8 cellular contexts compared by ENCODE assay signal in the genomic region with DNA sequence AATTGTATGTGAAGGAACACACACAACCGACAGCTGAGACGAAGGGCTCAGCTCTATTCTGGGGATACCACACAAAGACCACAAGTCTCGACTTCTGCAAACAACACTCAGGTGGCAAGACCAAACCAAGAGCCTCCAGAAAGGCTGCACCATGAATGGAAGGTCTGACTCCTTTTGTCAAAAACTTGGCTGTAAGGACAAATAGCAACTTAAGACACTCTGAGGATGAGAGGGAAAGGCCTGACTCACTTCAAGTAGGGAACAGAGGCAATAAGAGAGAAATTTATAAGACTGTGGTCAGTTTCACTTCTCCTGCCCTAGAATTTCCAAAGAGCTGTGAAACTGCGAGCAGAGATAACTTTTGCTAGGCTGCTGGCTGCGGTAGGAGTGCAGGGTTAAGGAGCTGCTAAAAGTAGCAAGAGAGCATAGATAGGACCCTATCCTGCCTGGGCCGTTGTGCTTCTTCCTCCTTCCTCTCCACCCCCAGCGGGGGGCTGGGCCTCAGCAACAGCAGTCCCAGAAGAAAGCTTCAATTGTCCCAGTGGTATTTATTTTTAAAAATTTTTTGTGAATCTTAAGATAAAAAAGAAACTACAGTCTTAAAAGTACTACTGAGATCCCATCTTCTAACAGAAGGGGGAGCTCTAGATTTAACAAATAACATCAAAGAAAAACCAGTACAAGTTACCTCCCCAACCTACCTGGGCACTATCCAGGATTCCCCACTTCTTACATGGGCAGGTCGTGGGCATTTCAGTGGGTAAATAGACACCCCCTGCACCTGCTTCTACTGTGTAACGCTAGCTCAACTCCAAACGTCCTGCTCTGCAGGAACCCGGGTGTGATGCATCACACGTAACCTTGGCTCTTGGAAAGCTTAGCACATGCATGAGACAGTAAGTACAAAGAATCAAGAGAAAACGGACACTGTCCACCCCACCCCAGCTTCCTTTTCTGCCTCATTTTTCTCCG.
A peak's percentile ranks its signal among the peaks of the same experiment; 100 is the strongest.
DNase-seq lines count a peak whose midpoint lies in the region; ATAC-seq and TF ChIP-seq lines count a peak whose summit lies in the region.

No MANE protein-coding gene starts in this region.

- 41% methylated on average over 14 of the region's 14 CpGs for WGBS in liver
- 28 to 30% methylated on average over 14 of the region's 14 CpGs for WGBS in testis, 2 donors

- no peak for TF ChIP-seq POLR2A in testis (IDR thresholded peaks at IDR 0.05)

- no peaks in the 10 kb centered on the region for H3K9me3 Mint-ChIP-seq in chondrocyte (ENCODE audit: low read depth)

- TF ChIP-seq CTCF in KMS-11 (conservative IDR thresholded peaks at IDR 0.05; ENCODE audit: low read depth, low read length) (peak; percentile 88), chondrocyte (IDR thresholded peaks at IDR 0.05) (peak; percentile 99), liver (IDR thresholded peaks at IDR 0.05; ENCODE audit: low read depth, low read length, missing input control) (peak; percentile 45), testis (IDR thresholded peaks at IDR 0.05) (peak; percentile 55 to 73 (median 70))

- peak; percentile 75 to 76 for TF ChIP-seq RAD21 in liver (IDR thresholded peaks at IDR 0.05)

- no peaks in the 10 kb centered on the region for H3K79me2 ChIP-seq in KMS-11 (ENCODE audit: insufficient read depth, low read depth)

- H3K4me1 Mint-ChIP-seq in chondrocyte (ENCODE audit: low read depth): peaks cover 48% of the 10 kb centered on the region

- H3K27me3 Mint-ChIP-seq in chondrocyte (ENCODE audit: low read depth): no peaks in the 10 kb centered on the region

- H3K9me3 ChIP-seq in liver (ENCODE audit: control insufficient read depth in 4 of 4, low read length in 3 of 4): no peaks in the 10 kb centered on the region
- no peaks in the 10 kb centered on the region for H3K9me3 ChIP-seq in testis

- no peak overlapping the region for H3K4me3 ChIP-seq in KMS-11 (IDR thresholded peaks at IDR 0.05; ENCODE audit: insufficient read depth, low read depth, low read length)
- H3K4me3 ChIP-seq in liver (ENCODE audit: low read depth in 1 of 3, low read length in 3 of 3): no peak overlapping the region
- no peak overlapping the region for H3K4me3 ChIP-seq in testis

- ATAC-seq in GM21576 (IDR thresholded peaks at IDR 0.05; ENCODE audit: unreplicated experiment): peak; percentile 58

- peak overlapping the region; percentile 68 for H3K27ac ChIP-seq in KMS-11
- peak overlapping the region in 1 of 2 donors; percentile 4 for H3K27ac ChIP-seq in liver (ENCODE audit: low read depth in 1 of 2, low read length in 2 of 2)
- peak overlapping the region; percentile 72 to 83 for H3K27ac ChIP-seq in testis

- DNase-seq in activated CD4-positive, alpha-beta T cell treated with anti-CD3 and anti-CD28 coated beads for 1 hour: peak; percentile 12
- no peak for DNase-seq in activated CD4-positive, alpha-beta T cell treated with anti-CD3 and anti-CD28 coated beads, Interleukin-2, amount 50 U/mL, for 4 hours
- DNase-seq in SIG-M5 (lab: John Stamatoyannopoulos, UW) (peak; percentile 96), chondrocyte (ENCODE audit: low spot score) (no peak), testis (peak; percentile 77)

- peak overlapping the region; percentile 41 for H3K4me3 Mint-ChIP-seq in chondrocyte (ENCODE audit: unreplicated experiment)

- no peaks in the 10 kb centered on the region for H3K36me3 ChIP-seq in KMS-11 (ENCODE audit: insufficient read depth)
- H3K36me3 ChIP-seq in liver (ENCODE audit: control insufficient read depth in 4 of 4, insufficient read depth in 3 of 4, low read depth in 1 of 4, low read length in 3 of 4): peaks cover 0 to 5% (median 3%) of the 10 kb centered on the region in 4 donors
- no peaks in the 10 kb centered on the region for H3K36me3 ChIP-seq in testis (ENCODE audit: low read depth, missing control alignments)

- H3K4me1 ChIP-seq in KMS-11 (ENCODE audit: low read depth, poor library complexity, severe bottlenecking) (peaks cover 74% of the 10 kb centered on the region), liver (ENCODE audit: control insufficient read depth in 4 of 4, insufficient read depth in 4 of 4, low read length in 3 of 4) (peaks cover 0 to 9% (median 4%) of the 10 kb centered on the region in 4 donors), testis (peaks cover 24% of the 10 kb centered on the region)

- no peaks in the 10 kb centered on the region for H3K27me3 ChIP-seq in KMS-11 (ENCODE audit: insufficient read depth, low read depth)
- no peaks in the 10 kb centered on the region for H3K27me3 ChIP-seq in liver (ENCODE audit: control insufficient read depth in 4 of 4, insufficient read depth in 4 of 4, low read length in 3 of 4)
- no peaks in the 10 kb centered on the region for H3K27me3 ChIP-seq in testis

- H3K27ac Mint-ChIP-seq in chondrocyte (ENCODE audit: unreplicated experiment): peak overlapping the region; percentile 82

- H3K4me2 ChIP-seq in KMS-11: peak overlapping the region; percentile 93

- intact Hi-C loops in testis (cut with DNase I; ENCODE audit: low total_unique reads): loop anchor here (5.0 kb wide), 1 partner anchor 206 kb away; no protein-coding TSS in a partner anchor

- H3K36me3 Mint-ChIP-seq in chondrocyte (ENCODE audit: low read depth): peaks cover 6% of the 10 kb centered on the region

- H3K9ac ChIP-seq in KMS-11: peak overlapping the region; percentile 15; the same call in 1 of the 2 replicates
- no peak overlapping the region for H3K9ac ChIP-seq in liver (ENCODE audit: low read depth in 1 of 2, low read length in 2 of 2)

- no peaks in the 10 kb centered on the region; the same call in 1 of the 2 replicates for H4K20me1 ChIP-seq in KMS-11 (ENCODE audit: insufficient read depth)

- no peak overlapping the region for H2AFZ ChIP-seq in KMS-11 (ENCODE audit: low read depth)

TF ChIP-seq in liver, 16 proteins besides CTCF, POLR2A, EP300 and RAD21:
- TF ChIP-seq YY1 (IDR thresholded peaks at IDR 0.05) (no peak), GABPA (IDR thresholded peaks at IDR 0.05 in 1 of 2, conservative IDR thresholded peaks at IDR 0.05 in 1 of 2) (no peak), HNF4G (IDR thresholded peaks at IDR 0.05) (no peak), TAF1 (conservative IDR thresholded peaks at IDR 0.05) (no peak), HNF4A (conservative IDR thresholded peaks at IDR 0.05) (no peak), RXRA (IDR thresholded peaks at IDR 0.05) (no peak), EGR1 (IDR thresholded peaks at IDR 0.05; ENCODE audit: low read depth in 2 of 2) (no peak), FOXA2 (IDR thresholded peaks at IDR 0.05) (no peak)
- TF ChIP-seq, protein P1, sequence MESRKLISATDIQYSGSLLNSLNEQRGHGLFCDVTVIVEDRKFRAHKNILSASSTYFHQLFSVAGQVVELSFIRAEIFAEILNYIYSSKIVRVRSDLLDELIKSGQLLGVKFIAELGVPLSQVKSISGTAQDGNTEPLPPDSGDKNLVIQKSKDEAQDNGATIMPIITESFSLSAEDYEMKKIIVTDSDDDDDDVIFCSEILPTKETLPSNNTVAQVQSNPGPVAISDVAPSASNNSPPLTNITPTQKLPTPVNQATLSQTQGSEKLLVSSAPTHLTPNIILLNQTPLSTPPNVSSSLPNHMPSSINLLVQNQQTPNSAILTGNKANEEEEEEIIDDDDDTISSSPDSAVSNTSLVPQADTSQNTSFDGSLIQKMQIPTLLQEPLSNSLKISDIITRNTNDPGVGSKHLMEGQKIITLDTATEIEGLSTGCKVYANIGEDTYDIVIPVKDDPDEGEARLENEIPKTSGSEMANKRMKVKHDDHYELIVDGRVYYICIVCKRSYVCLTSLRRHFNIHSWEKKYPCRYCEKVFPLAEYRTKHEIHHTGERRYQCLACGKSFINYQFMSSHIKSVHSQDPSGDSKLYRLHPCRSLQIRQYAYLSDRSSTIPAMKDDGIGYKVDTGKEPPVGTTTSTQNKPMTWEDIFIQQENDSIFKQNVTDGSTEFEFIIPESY (IDR thresholded peaks at IDR 0.05): no peak

Comparison
In these comparisons a context has a peak if more than half of its experiments do, and no peak if none do; other contexts are left out.
1. DNase-seq: peak in activated CD4-positive, alpha-beta T cell treated with anti-CD3 and anti-CD28 coated beads for 1 hour (single experiment), SIG-M5 (single experiment) and testis (single experiment); none in activated CD4-positive, alpha-beta T cell treated with anti-CD3 and anti-CD28 coated beads, Interleukin-2, amount 50 U/mL, for 4 hours (0 of 2) and chondrocyte (single experiment).
2. CTCF ChIP-seq: peak in every context shown above with its lines; median percentile 99 in chondrocyte; 88 in KMS-11; 70 in testis; 45 in liver.